8 cellular contexts compared by ENCODE assay signal in genomic region chr18:36129300-36130038, GRCh38. TPM values are rescaled to one million over a fixed set of nuclear protein-coding genes. Genes with fewer than 3 reads are reported as not detected.
DNase-seq lines count a peak whose midpoint lies in the region; ATAC-seq and TF ChIP-seq lines count a peak whose summit lies in the region.

Gene ELP2, plus strand, starts transcription at chr18:36129899. Its CDS starts 35 bp downstream, at chr18:36129934.
A gene with protein sequence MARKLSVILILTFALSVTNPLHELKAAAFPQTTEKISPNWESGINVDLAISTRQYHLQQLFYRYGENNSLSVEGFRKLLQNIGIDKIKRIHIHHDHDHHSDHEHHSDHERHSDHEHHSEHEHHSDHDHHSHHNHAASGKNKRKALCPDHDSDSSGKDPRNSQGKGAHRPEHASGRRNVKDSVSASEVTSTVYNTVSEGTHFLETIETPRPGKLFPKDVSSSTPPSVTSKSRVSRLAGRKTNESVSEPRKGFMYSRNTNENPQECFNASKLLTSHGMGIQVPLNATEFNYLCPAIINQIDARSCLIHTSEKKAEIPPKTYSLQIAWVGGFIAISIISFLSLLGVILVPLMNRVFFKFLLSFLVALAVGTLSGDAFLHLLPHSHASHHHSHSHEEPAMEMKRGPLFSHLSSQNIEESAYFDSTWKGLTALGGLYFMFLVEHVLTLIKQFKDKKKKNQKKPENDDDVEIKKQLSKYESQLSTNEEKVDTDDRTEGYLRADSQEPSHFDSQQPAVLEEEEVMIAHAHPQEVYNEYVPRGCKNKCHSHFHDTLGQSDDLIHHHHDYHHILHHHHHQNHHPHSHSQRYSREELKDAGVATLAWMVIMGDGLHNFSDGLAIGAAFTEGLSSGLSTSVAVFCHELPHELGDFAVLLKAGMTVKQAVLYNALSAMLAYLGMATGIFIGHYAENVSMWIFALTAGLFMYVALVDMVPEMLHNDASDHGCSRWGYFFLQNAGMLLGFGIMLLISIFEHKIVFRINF (minus strand): TSS chr18:36129340. CDS start chr18:36127007, 2,333 bp downstream.

- H3K14ac ChIP-seq in H9 (ENCODE audit: insufficient read depth, low read length): peak within 1 kb of the TSS; percentile 88

- H4K20me1 ChIP-seq in H9 (ENCODE audit: control insufficient read depth, insufficient read depth, insufficient read length): no peaks in the 10 kb centered on the region

- H3K4me2 ChIP-seq in H9 (ENCODE audit: insufficient read depth, insufficient read length, low read length): peak within 1 kb of the TSS; percentile 88

- TF ChIP-seq CTCF in H9 (conservative IDR thresholded peaks at IDR 0.05) (no peak), natural killer cell (IDR thresholded peaks at IDR 0.05) (no peak)

- H3K4me3 Mint-ChIP-seq in H9: peak within 1 kb of the TSS; percentile 95 to 96
- H3K4me3 Mint-ChIP-seq in natural killer cell: peak within 1 kb of the TSS; percentile 95

- no peak within 1 kb of the TSS for H2AK5ac ChIP-seq in H9 (ENCODE audit: insufficient read length, low read length)

- H3K27me3 Mint-ChIP-seq in H9 (ENCODE audit: low read depth): no peaks in the 10 kb centered on the region; the same call in 1 of the 2 replicates
- no peaks in the 10 kb centered on the region for H3K27me3 Mint-ChIP-seq in natural killer cell (ENCODE audit: low read depth in 2 of 2)

- H3K4me1 Mint-ChIP-seq in H9: peaks cover 31 to 34% of the 10 kb centered on the region in 2 experiments
- peaks cover 38 to 58% of the 10 kb centered on the region in 2 donors for H3K4me1 Mint-ChIP-seq in natural killer cell

- H3K36me3 Mint-ChIP-seq in H9 (ENCODE audit: insufficient read depth in 1 of 3, low read depth in 3 of 3): peaks cover 9 to 35% (median 31%) of the 10 kb centered on the region in 3 experiments; a peak in 6 of 7 replicates
- H3K36me3 Mint-ChIP-seq in natural killer cell: no peaks in the 10 kb centered on the region

- H3K27ac Mint-ChIP-seq in H9: peak within 1 kb of the TSS; percentile 90 to 98 (median 97)
- H3K27ac Mint-ChIP-seq in natural killer cell: peak within 1 kb of the TSS; percentile 96 to 97

- intact Hi-C loops in natural killer cell (cut with micrococcal nuclease): loop anchor here (1.0 to 2.0 kb wide), 4 partner anchors 55 to 633 kb away; partner anchors contain the start of genes INO80C, RMP24 and RPRD1A

- no peak within 1 kb of the TSS for H2BK5ac ChIP-seq in H9 (ENCODE audit: insufficient read length, low read length)

- H3K27me3 ChIP-seq in H9 (ENCODE audit: insufficient read depth, low read length): no peaks in the 10 kb centered on the region

- no peak within 1 kb of the TSS for H2BK120ac ChIP-seq in H9 (ENCODE audit: low read depth, low read length, poor library complexity, severe bottlenecking)

- H3K9ac ChIP-seq in ES-I3 (ENCODE audit: low read depth, low read length) (peak within 1 kb of the TSS; percentile 85), H9 (ENCODE audit: extremely low read depth, insufficient read length, low read length) (peak within 1 kb of the TSS; percentile 83)

- H3K56ac ChIP-seq in H9 (ENCODE audit: insufficient read length, low read depth, low read length): no peak within 1 kb of the TSS

- ATAC-seq in natural killer cell: peak; percentile 86 to 94 (median 88)

- no peak within 1 kb of the TSS for H4K91ac ChIP-seq in H9 (ENCODE audit: insufficient read length, low read depth, low read length)

- H4K8ac ChIP-seq in H9 (replicated peaks; ENCODE audit: insufficient read length, low read depth, low read length): no peak within 1 kb of the TSS

- DNase-seq in H9 (peak; percentile 95), M059J (ENCODE audit: low read depth) (peak; percentile 95), fibroblast of peridontal ligament (ENCODE audit: extremely low read depth) (peak; percentile 93), natural killer cell (peak; percentile 96)
- peak; percentile 95 for DNase-seq in activated T-helper 9 cell treated with anti-CD3 and anti-CD28 coated beads, Interleukin-2, amount 50 U/mL, for 16 hours (ENCODE audit: low read depth)
- peak; percentile 87 to 94 (median 92) for DNase-seq in stimulated activated naive CD4-positive, alpha-beta T cell (lab: John Stamatoyannopoulos, UW)

- H2BK15ac ChIP-seq in H9 (ENCODE audit: low read depth, low read length): no peak within 1 kb of the TSS; the same call in 1 of the 2 replicates

- no peak within 1 kb of the TSS for H4K5ac ChIP-seq in H9 (ENCODE audit: insufficient read length, low read depth, low read length)

- H3K4me1 ChIP-seq in ES-I3 (ENCODE audit: insufficient read depth, low read length) (no peaks in the 10 kb centered on the region), H9 (ENCODE audit: insufficient read depth, low read length) (peaks cover 5% of the 10 kb centered on the region; the same call in 1 of the 2 replicates)

- H2BK20ac ChIP-seq in H9 (ENCODE audit: low read depth, low read length, poor library complexity, severe bottlenecking): no peak within 1 kb of the TSS

- H3K4ac ChIP-seq in H9 (ENCODE audit: low read depth, low read length): no peak within 1 kb of the TSS; the same call in 1 of the 2 replicates

- H3K27ac ChIP-seq in H9 (ENCODE audit: insufficient read length, low read depth, low read length): no peak within 1 kb of the TSS

- no peak within 1 kb of the TSS for H3T11ph ChIP-seq in H9 (ENCODE audit: low read length)

- H3K79me2 ChIP-seq in H9 (ENCODE audit: insufficient read depth, low read length): peaks cover 34% of the 10 kb centered on the region

- no peak within 1 kb of the TSS for H2BK12ac ChIP-seq in H9 (ENCODE audit: insufficient read length, low read depth, low read length)

- H2AFZ ChIP-seq in H9 (ENCODE audit: low read length): no peak within 1 kb of the TSS

- H3K9me3 ChIP-seq in ES-I3 (ENCODE audit: control insufficient read depth, insufficient read depth, low read length): no peaks in the 10 kb centered on the region
- H3K9me3 ChIP-seq in H9 (ENCODE audit: control insufficient read depth, low read depth, low read length): no peaks in the 10 kb centered on the region

- peaks cover 5% of the 10 kb centered on the region for H3K79me1 ChIP-seq in H9 (ENCODE audit: insufficient read depth, low read depth, low read length, poor library complexity, severe bottlenecking)

- peak; percentile 95 for TF ChIP-seq POLR2A in Raji (IDR thresholded peaks at IDR 0.05; ENCODE audit: insufficient read depth, low read depth, low read length)

- H3K23ac ChIP-seq in H9 (ENCODE audit: insufficient read length, low read depth, low read length): no peak within 1 kb of the TSS

- H3K9me3 Mint-ChIP-seq in H9 (no peaks in the 10 kb centered on the region; a peak in 1 of 5 replicates), natural killer cell (no peaks in the 10 kb centered on the region)

- WGBS in H9 (ENCODE audit: extremely low coverage, insufficient read length, low lambda C conversion rate): no CpG with 5 or more reads among the region's 69 CpGs

- H3K23me2 ChIP-seq in H9 (ENCODE audit: insufficient read length, low read depth, low read length, poor library complexity, severe bottlenecking): peaks cover 9% of the 10 kb centered on the region

- peak within 1 kb of the TSS; percentile 55 for H3K18ac ChIP-seq in H9 (ENCODE audit: insufficient read length, low read depth, low read length)

- H3K36me3 ChIP-seq in ES-I3 (ENCODE audit: insufficient read depth, low read length): peaks cover 3% of the 10 kb centered on the region; the same call in 1 of the 2 replicates

RNA-seq across cellular contexts. Expression of gene ELP2, which starts in this region (rescaled TPM):
- total RNA-seq in H9 (2021) (129 and 137 TPM in 2 replicates), natural killer cell (100 to 1,000 TPM; 119 to 135 (median 129) TPM)
- total RNA-seq in M059J (2014; rRNA removed; shearing (Covaris generic)): 58.1 and 63.9 TPM in 2 replicates

RNA-seq across cellular contexts. Expression of the second gene that starts in this region (rescaled TPM):
- total RNA-seq in H9 (2021) (31.8 and 33.9 TPM in 2 replicates), natural killer cell (10 to 100 TPM; 15.2 to 18.8 (median 18.1) TPM)
- total RNA-seq in M059J (2014; rRNA removed; shearing (Covaris generic)): 80.1 and 101 TPM in 2 replicates
